9 cellular contexts compared by ENCODE assay signal in the genomic region with DNA sequence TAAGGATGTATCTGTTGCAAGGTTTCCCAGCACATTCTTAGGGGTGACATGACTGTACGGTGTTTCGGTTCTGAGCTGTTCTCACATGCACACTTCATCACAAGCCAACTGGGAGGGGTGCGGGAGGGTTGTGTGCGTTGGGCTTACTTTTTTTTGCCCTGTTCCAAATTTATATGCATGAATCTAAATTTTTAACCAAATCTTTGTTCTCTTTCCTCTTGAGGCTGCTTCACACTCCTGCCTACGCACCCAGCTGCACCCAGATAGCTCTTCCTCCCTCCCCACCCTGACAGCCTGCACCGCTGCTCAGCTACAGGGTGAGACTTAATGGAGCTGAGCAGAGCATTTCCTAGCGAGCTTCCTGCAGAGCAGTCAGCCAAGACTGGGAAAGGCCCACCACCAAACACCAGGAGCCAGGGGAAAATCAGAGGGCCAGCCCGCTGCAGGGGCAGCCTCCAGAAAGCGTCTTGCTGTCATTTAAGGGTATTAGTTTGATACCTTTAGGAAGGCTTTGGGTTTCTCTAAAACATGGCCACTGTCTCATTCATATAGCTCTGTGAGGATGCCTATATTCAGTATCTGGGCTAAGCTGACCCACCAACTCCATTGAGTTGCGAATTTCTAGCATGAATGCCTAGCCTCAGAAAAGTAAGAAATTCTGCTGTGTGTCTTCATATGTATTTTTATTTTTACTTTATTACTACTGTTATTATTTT.
DNase-seq lines count a peak whose midpoint lies in the region; ATAC-seq and TF ChIP-seq lines count a peak whose summit lies in the region.
"Had no signal": no experiment of that assay in that cellular context is flagged by ENCODE, and none has a peak within 500 bp of the region (broad histone marks: within the 10 kb centered on the region; RNA-seq: fewer than 3 reads in every experiment).

No MANE protein-coding gene starts in this region.

- H3K4me1 ChIP-seq in BLaER1 = peaks cover 50% of the 10 kb centered on the region

- H3K27ac Mint-ChIP-seq in activated T-cell treated with anti-CD3 and anti-CD28 coated beads, Interleukin-2, amount 50 U/mL, for 72 hours = no peak overlapping the region
- H3K27ac Mint-ChIP-seq in Calu3 (ENCODE audit: unreplicated experiment) = no peak overlapping the region

- H3K9me3 Mint-ChIP-seq in activated T-cell treated with anti-CD3 and anti-CD28 coated beads, Interleukin-2, amount 50 U/mL, for 72 hours = no peaks in the 10 kb centered on the region
- H3K9me3 Mint-ChIP-seq in Calu3 (ENCODE audit: low read depth, unreplicated experiment) = no peaks in the 10 kb centered on the region

- H3K4me2 ChIP-seq in BLaER1 = peak overlapping the region; percentile 85

- no peaks in the 10 kb centered on the region for H3K9me3 ChIP-seq in BLaER1

- no peaks in the 10 kb centered on the region for H3K36me3 ChIP-seq in BLaER1

- no peak overlapping the region for H3K27ac ChIP-seq in BLaER1

- peak; percentile 26 to 33 for DNase-seq in activated T-cell treated with anti-CD3 and anti-CD28 coated beads, Interleukin-2, amount 50 U/mL, for 72 hours
- DNase-seq in NCI-H2029 treated with DMSO at 0.1 percent for 48 hours (lab: John Stamatoyannopoulos, UW) (no peak), posterior vena cava (ENCODE audit: low spot score) (no peak), HCEC 1CT (no peak), Calu3 (no peak)

- peak; percentile 83 for ATAC-seq in GM19025 (IDR thresholded peaks at IDR 0.05; ENCODE audit: low read depth, unreplicated experiment)
- ATAC-seq in HG02938 (IDR thresholded peaks at IDR 0.05; ENCODE audit: unreplicated experiment) = peak; percentile 95
- ATAC-seq in activated T-cell treated with anti-CD3 and anti-CD28 coated beads, Interleukin-2, amount 50 U/mL, for 72 hours (replicated peaks in 1 of 2) = peak; percentile 88 to 91
- ATAC-seq: Right ventricle myocardium inferior had no signal

- peak overlapping the region in 1 of 2 donors; percentile 16 for H3K4me3 Mint-ChIP-seq in activated T-cell treated with anti-CD3 and anti-CD28 coated beads, Interleukin-2, amount 50 U/mL, for 72 hours
- H3K4me3 Mint-ChIP-seq in Calu3 (ENCODE audit: low read depth, unreplicated experiment) = no peak overlapping the region

- no peak overlapping the region for H3K9ac ChIP-seq in BLaER1

- CTCF ChIA-PET in Calu3 (lab: Charles Lee) = interaction anchor here (0.6 kb wide), 1 partner anchor 32 kb away, joined by 3 read pairs; no protein-coding TSS in a partner anchor

- H3K27me3 ChIP-seq in BLaER1 = no peaks in the 10 kb centered on the region

- intact Hi-C loops in posterior vena cava (cut with DNase I) = no loop called here
- intact Hi-C loops in Calu3 (cut with micrococcal nuclease; ENCODE audit: unreplicated experiment) = no loop called here

- no peaks in the 10 kb centered on the region for H4K20me1 ChIP-seq in BLaER1

- BruUV-seq in Calu3 (replicated peaks; lab: Mats Ljungman, UMichigan) = no TSS peak

- no peak for TF ChIP-seq CTCF in Calu3 (IDR thresholded peaks at IDR 0.05; ENCODE audit: unreplicated experiment)

- no peak overlapping the region for H3K4me3 ChIP-seq in BLaER1

- peaks cover 4% of the 10 kb centered on the region for H3K27me3 Mint-ChIP-seq in activated T-cell treated with anti-CD3 and anti-CD28 coated beads, Interleukin-2, amount 50 U/mL, for 72 hours (ENCODE audit: low read depth)
- H3K27me3 Mint-ChIP-seq in Calu3 (ENCODE audit: unreplicated experiment) = no peaks in the 10 kb centered on the region

- peaks cover 7% of the 10 kb centered on the region for H3K4me1 Mint-ChIP-seq in activated T-cell treated with anti-CD3 and anti-CD28 coated beads, Interleukin-2, amount 50 U/mL, for 72 hours (ENCODE audit: low read depth)
- H3K4me1 Mint-ChIP-seq in Calu3 (ENCODE audit: low read depth, unreplicated experiment) = no peaks in the 10 kb centered on the region

- H3K36me3 Mint-ChIP-seq in activated T-cell treated with anti-CD3 and anti-CD28 coated beads, Interleukin-2, amount 50 U/mL, for 72 hours (ENCODE audit: insufficient read depth in 2 of 2) = no peaks in the 10 kb centered on the region
- no peaks in the 10 kb centered on the region for H3K36me3 Mint-ChIP-seq in Calu3 (ENCODE audit: insufficient read depth, unreplicated experiment)

Comparison
In these comparisons a context has a peak if more than half of its experiments do, and no peak if none do; other contexts are left out.
1. DNase-seq: peak in activated T-cell treated with anti-CD3 and anti-CD28 coated beads, Interleukin-2, amount 50 U/mL, for 72 hours (2 of 2); none in NCI-H2029 treated with DMSO at 0.1 percent for 48 hours (single experiment), posterior vena cava (single experiment), HCEC 1CT (single experiment) and Calu3 (single experiment).
2. Peak in every context shown above with its lines, with median percentiles within 50 percentile points of each other: ATAC-seq.